ENCODE assay signal across 15 cellular contexts in the genomic region with DNA sequence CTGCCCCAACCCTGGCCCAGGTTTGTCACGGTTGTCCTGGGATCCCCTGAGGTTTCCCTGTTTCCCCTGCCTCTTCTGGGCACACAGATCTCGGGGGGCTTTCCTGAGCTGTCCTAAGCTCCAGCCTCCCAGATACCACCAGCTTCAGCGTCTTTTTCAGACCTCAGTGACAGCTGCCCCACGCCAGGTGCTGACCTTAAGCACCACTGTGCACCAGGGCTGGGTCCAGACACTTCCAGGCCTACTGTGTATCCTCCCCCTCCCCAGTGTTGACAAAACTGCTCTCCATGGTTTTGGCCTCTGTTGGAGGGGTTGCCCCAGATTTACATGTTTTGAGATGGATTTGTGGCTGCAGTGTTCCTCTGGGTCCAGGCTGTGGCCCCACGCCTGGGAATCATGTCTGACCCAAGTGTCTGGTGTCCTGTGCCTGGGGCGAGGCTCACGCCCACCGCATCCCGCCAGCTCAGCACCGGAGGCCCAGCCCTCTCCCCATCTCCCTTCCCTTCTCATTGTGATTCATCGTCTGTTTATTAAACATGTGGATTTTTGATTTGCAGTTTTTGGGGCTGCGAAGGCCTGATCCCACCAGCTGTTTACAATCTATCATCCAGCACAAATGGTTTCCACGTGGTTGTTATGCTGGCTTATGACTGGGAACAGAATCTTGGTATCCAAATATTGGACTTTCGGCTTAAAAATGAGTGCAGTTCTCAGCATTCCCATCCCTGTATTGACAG.
DNase-seq lines count a peak whose midpoint lies in the region; ATAC-seq lines count a peak whose summit lies in the region.
"Had no signal": no experiment of that assay in that cellular context is flagged by ENCODE, and none has a peak within 500 bp of the region (broad histone marks: within the 10 kb centered on the region; RNA-seq: fewer than 3 reads in every experiment).

No MANE protein-coding gene starts in this region.

- peak; percentile 19 for ATAC-seq in stimulated activated naive CD8-positive, alpha-beta T cell treated with anti-CD3 and anti-CD28 coated beads, Interleukin-15, Interleukin-2, amounts not matched to agents 100 U/mL and 50 U/mL, for 24 hours
- ATAC-seq in stimulated activated naive CD8-positive, alpha-beta T cell treated with anti-CD3 and anti-CD28 coated beads, Interleukin-15, amount 100 ng/mL, for 72 hours, result no peak
- ATAC-seq in natural killer cell treated with Interleukin-12 subunit alpha and Interleukin-12 subunit beta and Interleukin-15 and Interleukin-18, amount 100 ng/mL, for 72 hours, result no peak
- no peak for ATAC-seq in esophagus mucosa

- H3K36me3 Mint-ChIP-seq in natural killer cell treated with Interleukin-12 subunit alpha and Interleukin-12 subunit beta and Interleukin-15 and Interleukin-18, amount 100 ng/mL, for 72 hours, result no peaks in the 10 kb centered on the region

- H3K27me3 Mint-ChIP-seq in stimulated activated naive CD8-positive, alpha-beta T cell treated with anti-CD3 and anti-CD28 coated beads, Interleukin-15, amount 100 ng/mL, for 72 hours, result peaks cover 35% of the 10 kb centered on the region
- H3K27me3 Mint-ChIP-seq in natural killer cell treated with Interleukin-12 subunit alpha and Interleukin-12 subunit beta and Interleukin-15 and Interleukin-18, amount 100 ng/mL, for 72 hours, result peaks cover 10 to 40% of the 10 kb centered on the region in 2 donors

- H3K4me1 Mint-ChIP-seq in stimulated activated naive CD8-positive, alpha-beta T cell treated with anti-CD3 and anti-CD28 coated beads, Interleukin-15, amount 100 ng/mL, for 72 hours, result no peaks in the 10 kb centered on the region
- H3K4me1 Mint-ChIP-seq in natural killer cell treated with Interleukin-12 subunit alpha and Interleukin-12 subunit beta and Interleukin-15 and Interleukin-18, amount 100 ng/mL, for 72 hours (ENCODE audit: low read depth in 2 of 2), result peaks cover 0 to 4% of the 10 kb centered on the region in 2 donors
- H3K4me1 Mint-ChIP-seq: B cell had no signal

- no peaks in the 10 kb centered on the region for H3K9me3 Mint-ChIP-seq in stimulated activated naive CD8-positive, alpha-beta T cell treated with anti-CD3 and anti-CD28 coated beads, Interleukin-15, amount 100 ng/mL, for 72 hours
- H3K9me3 Mint-ChIP-seq in natural killer cell treated with Interleukin-12 subunit alpha and Interleukin-12 subunit beta and Interleukin-15 and Interleukin-18, amount 100 ng/mL, for 72 hours, result no peaks in the 10 kb centered on the region

- no peak overlapping the region for H3K27ac Mint-ChIP-seq in stimulated activated naive CD8-positive, alpha-beta T cell treated with anti-CD3 and anti-CD28 coated beads, Interleukin-15, amount 100 ng/mL, for 72 hours
- H3K27ac Mint-ChIP-seq in natural killer cell treated with Interleukin-12 subunit alpha and Interleukin-12 subunit beta and Interleukin-15 and Interleukin-18, amount 100 ng/mL, for 72 hours, result no peak overlapping the region
- H3K27ac Mint-ChIP-seq: B cell had no signal

- no peak for DNase-seq in stimulated activated naive CD8-positive, alpha-beta T cell treated with anti-CD3 and anti-CD28 coated beads, Interleukin-15, Interleukin-2, amounts not matched to agents 100 U/mL and 50 U/mL, for 24 hours
- no peak for DNase-seq in stimulated activated naive CD8-positive, alpha-beta T cell treated with anti-CD3 and anti-CD28 coated beads, Interleukin-15, amount 100 ng/mL, for 72 hours
- DNase-seq in fibroblast of gingiva (ENCODE audit: low read depth) (peak; percentile 70), NCI-H1417 treated with DMSO at 0.1 percent for 48 hours (lab: John Stamatoyannopoulos, UW) (no peak), NCI-H2196 treated with DMSO at 0.1 percent for 48 hours (lab: John Stamatoyannopoulos, UW; ENCODE audit: unreplicated experiment) (no peak)
- DNase-seq in natural killer cell treated with Interleukin-12 subunit alpha and Interleukin-12 subunit beta and Interleukin-15 and Interleukin-18, amount 100 ng/mL, for 72 hours (ENCODE audit: low spot score), result peak; percentile 8
- DNase-seq in central memory CD4-positive, alpha-beta T cell, result no peak
- DNase-seq: DMS79, H9, midbrain, NCI-H1105, right lobe of liver, transverse colon had no signal

- no peak overlapping the region for H3K4me3 Mint-ChIP-seq in stimulated activated naive CD8-positive, alpha-beta T cell treated with anti-CD3 and anti-CD28 coated beads, Interleukin-15, amount 100 ng/mL, for 72 hours
- H3K4me3 Mint-ChIP-seq in natural killer cell treated with Interleukin-12 subunit alpha and Interleukin-12 subunit beta and Interleukin-15 and Interleukin-18, amount 100 ng/mL, for 72 hours, result no peak overlapping the region
- H3K4me3 Mint-ChIP-seq: B cell, H9 had no signal

Comparison
In these comparisons a context has a peak if more than half of its experiments do, and no peak if none do; other contexts are left out.
1. DNase-seq: peak in fibroblast of gingiva (single experiment) and natural killer cell treated with Interleukin-12 subunit alpha and Interleukin-12 subunit beta and Interleukin-15 and Interleukin-18, amount 100 ng/mL, for 72 hours (single experiment); none in stimulated activated naive CD8-positive, alpha-beta T cell treated with anti-CD3 and anti-CD28 coated beads, Interleukin-15, Interleukin-2, amounts not matched to agents 100 U/mL and 50 U/mL, for 24 hours (single experiment), stimulated activated naive CD8-positive, alpha-beta T cell treated with anti-CD3 and anti-CD28 coated beads, Interleukin-15, amount 100 ng/mL, for 72 hours (0 of 2), NCI-H1417 treated with DMSO at 0.1 percent for 48 hours (single experiment), central memory CD4-positive, alpha-beta T cell (single experiment) and NCI-H2196 treated with DMSO at 0.1 percent for 48 hours (single experiment).